ENCODE assay signal across 12 cellular contexts in the genomic region with DNA sequence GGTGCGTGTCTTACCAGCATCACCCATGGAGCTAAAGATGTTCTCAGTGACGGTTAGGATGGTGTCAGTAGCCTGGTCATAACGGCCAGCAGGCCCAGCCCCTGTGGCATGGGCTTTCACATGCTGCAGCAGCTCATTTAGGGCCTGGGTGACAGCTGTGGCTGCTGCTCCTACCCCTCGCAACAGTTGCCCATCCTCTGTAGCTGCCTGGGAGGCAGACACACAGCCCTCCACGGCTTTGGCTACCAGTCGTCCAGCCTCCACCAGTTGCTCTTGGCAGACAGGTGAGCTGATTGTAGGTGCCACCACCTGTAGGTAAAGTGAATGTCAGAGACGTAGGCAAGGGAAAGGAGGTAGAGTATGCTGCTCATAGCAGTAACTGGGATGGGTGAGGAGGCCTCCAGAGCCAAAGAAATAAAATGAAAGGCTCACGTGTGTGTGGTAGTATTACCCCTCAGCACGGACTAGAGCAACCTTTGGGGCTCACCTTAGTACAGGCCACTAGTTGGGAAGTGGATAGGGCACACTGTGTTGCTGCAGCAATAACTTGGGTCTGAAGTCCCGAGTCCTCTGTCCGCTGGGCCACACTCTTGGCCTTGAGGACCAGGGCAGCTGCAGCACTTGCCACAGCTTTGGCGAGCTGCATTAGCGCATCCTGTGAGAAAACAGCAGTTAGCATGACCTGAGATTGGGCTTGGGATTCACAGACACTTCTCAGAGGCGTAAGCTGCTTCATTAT. TPM values are rescaled to one million over a fixed set of nuclear protein-coding genes. Genes with fewer than 3 reads are reported as not detected.
"Had no signal": no experiment of that assay in that cellular context is flagged by ENCODE, and none has a peak within 500 bp of the region (broad histone marks: within the 10 kb centered on the region; RNA-seq: fewer than 3 reads in every experiment).

No MANE protein-coding gene starts in this region.

- H3K27ac Mint-ChIP-seq: activated CD4-positive, alpha-beta memory T cell treated with anti-CD3 and anti-CD28 coated beads, Interleukin-2, amount 10 ng/mL, durations not matched to agents 7 days and 5 days; activated T-helper 1 cell treated with anti-CD3 and anti-CD28 coated beads, Interleukin-12 subunit alpha, Interleukin-12 subunit beta, Interleukin-2, Interleukin-4 antibody, amounts not matched to agents 30 ng/mL and 10 ng/mL and 1 ng/mL, durations not matched to agents 14 hours and 24 hours and 36 hours had no signal

- H3K4me3 Mint-ChIP-seq: activated CD4-positive, alpha-beta memory T cell treated with anti-CD3 and anti-CD28 coated beads, Interleukin-2, amount 10 ng/mL, durations not matched to agents 7 days and 5 days; activated T-helper 1 cell treated with anti-CD3 and anti-CD28 coated beads, Interleukin-12 subunit alpha, Interleukin-12 subunit beta, Interleukin-2, Interleukin-4 antibody, amounts not matched to agents 30 ng/mL and 10 ng/mL and 1 ng/mL, durations not matched to agents 14 hours and 24 hours and 36 hours had no signal

- DNase-seq: activated CD4-positive, alpha-beta memory T cell treated with anti-CD3 and anti-CD28 coated beads, Interleukin-2, amount 10 ng/mL, durations not matched to agents 7 days and 5 days; activated naive CD4-positive, alpha-beta T cell; effector memory CD4-positive, alpha-beta T cell; erythroblast; left colon; SJCRH30; stimulated activated CD4-positive, alpha-beta T cell treated with anti-CD3 and anti-CD28 coated beads, Interleukin-4, amount 100 ng/mL, for 24 hours; SW 1271; transverse colon had no signal

- H3K9me3 Mint-ChIP-seq: activated CD4-positive, alpha-beta memory T cell treated with anti-CD3 and anti-CD28 coated beads, Interleukin-2, amount 10 ng/mL, durations not matched to agents 7 days and 5 days; activated T-helper 1 cell treated with anti-CD3 and anti-CD28 coated beads, Interleukin-12 subunit alpha, Interleukin-12 subunit beta, Interleukin-2, Interleukin-4 antibody, amounts not matched to agents 30 ng/mL and 10 ng/mL and 1 ng/mL, durations not matched to agents 14 hours and 24 hours and 36 hours had no signal

- H3K9me3 ChIP-seq: ovary, SJCRH30, transverse colon had no signal

- H3K4me3 ChIP-seq: ovary, SJCRH30, transverse colon had no signal

- H3K27ac ChIP-seq: ovary, SJCRH30, transverse colon had no signal

- H3K4me1 ChIP-seq: SJCRH30, transverse colon had no signal

- H3K4me1 Mint-ChIP-seq: activated CD4-positive, alpha-beta memory T cell treated with anti-CD3 and anti-CD28 coated beads, Interleukin-2, amount 10 ng/mL, durations not matched to agents 7 days and 5 days had no signal

- H3K27me3 ChIP-seq: ovary, SJCRH30, transverse colon had no signal

- H3K36me3 ChIP-seq: ovary had no signal

- H3K27me3 Mint-ChIP-seq: activated CD4-positive, alpha-beta memory T cell treated with anti-CD3 and anti-CD28 coated beads, Interleukin-2, amount 10 ng/mL, durations not matched to agents 7 days and 5 days had no signal

- ATAC-seq: left colon had no signal

RNA-seq across cellular contexts. Expression of gene TPM2, which starts 27.6 kb away (rescaled TPM):
- polyA plus RNA-seq: neural cell had no signal
